In genomic region chr16:86621966-86622365, GRCh38 we compare ENCODE assay signal across 3 cellular contexts. TPM values are rescaled to one million over a fixed set of nuclear protein-coding genes. Genes with fewer than 3 reads are reported as not detected.
"Had no signal": no experiment of that assay in that cellular context is flagged by ENCODE, and none has a peak within 500 bp of the region (broad histone marks: within the 10 kb centered on the region; RNA-seq: fewer than 3 reads in every experiment).

No MANE protein-coding gene starts in this region.

- H3K4me3 ChIP-seq: GM12878 had no signal

- DNase-seq: GDM1, GF-D8 had no signal

- ATAC-seq: GM12878 had no signal

RNA-seq across cellular contexts. Expression of gene FOXL1, which starts 43.6 kb away (rescaled TPM):
- total RNA-seq: GM12878 had no signal

RNA-seq across cellular contexts. Expression of gene FOXC2, which starts 55.3 kb away (rescaled TPM):
- total RNA-seq: GM12878 had no signal
- polyA plus RNA-seq: GM12878 had no signal
